Comparison of ENCODE assay signal across 8 cellular contexts in the genomic region with DNA sequence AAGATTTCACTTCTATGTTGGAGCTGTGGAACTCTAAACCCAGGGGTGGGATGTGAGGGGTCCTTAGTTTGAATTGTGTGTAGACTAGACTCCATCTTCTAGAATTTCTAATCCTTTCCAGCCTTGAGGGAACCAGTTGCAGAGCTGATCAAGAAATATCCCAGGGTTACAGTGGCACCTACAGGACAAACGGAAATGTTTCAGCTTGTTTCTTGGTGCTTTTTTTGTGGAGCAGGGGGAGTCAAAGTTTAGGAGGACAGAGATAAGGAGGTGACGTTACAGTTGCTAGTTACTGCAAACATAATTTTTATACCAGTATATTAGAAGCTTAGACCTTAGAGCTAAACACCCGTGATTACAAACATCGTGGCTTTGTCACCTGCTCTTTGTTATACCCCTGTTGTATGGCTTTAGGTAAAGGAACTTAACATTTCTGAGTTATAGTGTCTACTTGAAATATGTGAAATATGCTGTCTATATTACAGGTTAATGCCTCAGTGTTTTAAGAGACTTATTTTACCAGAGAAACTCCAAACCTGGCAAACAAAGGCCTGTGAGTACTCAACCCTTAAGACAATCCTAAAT.
DNase-seq lines count a peak whose midpoint lies in the region; ATAC-seq and TF ChIP-seq lines count a peak whose summit lies in the region.

No MANE protein-coding gene starts in this region.

- H3K4me1 ChIP-seq in OCI-LY3 (ENCODE audit: low read length): peaks cover 11% of the 10 kb centered on the region; the same call in 1 of the 2 replicates
- no peaks in the 10 kb centered on the region for H3K4me1 ChIP-seq in osteoblast (ENCODE audit: insufficient read depth, low read length)

- H3K4me2 ChIP-seq in OCI-LY3 (ENCODE audit: low read length) (no peak overlapping the region), osteoblast (ENCODE audit: insufficient read depth, low read length) (no peak overlapping the region)

- ATAC-seq in HG02759 (IDR thresholded peaks at IDR 0.05; ENCODE audit: unreplicated experiment): peak; percentile 35
- no peak for ATAC-seq in HG03439 (IDR thresholded peaks at IDR 0.05; ENCODE audit: unreplicated experiment)
- ATAC-seq in HG03139 (IDR thresholded peaks at IDR 0.05; ENCODE audit: unreplicated experiment): no peak

- no peak for TF ChIP-seq POLR2A in lower leg skin (IDR thresholded peaks at IDR 0.05)

- H3K27ac ChIP-seq in OCI-LY3 (ENCODE audit: low read length) (no peak overlapping the region), osteoblast (ENCODE audit: low read depth, low read length) (no peak overlapping the region)

- TF ChIP-seq CTCF in OCI-LY3 (IDR thresholded peaks at IDR 0.05; ENCODE audit: low read depth, low read length) (peak; percentile 46), epithelial cell of proximal tubule (conservative IDR thresholded peaks at IDR 0.05; ENCODE audit: low read depth, low read length) (peak; percentile 56), osteoblast (IDR thresholded peaks at IDR 0.05; ENCODE audit: extremely low read depth, low read depth, low read length) (peak; percentile 47), lower leg skin (IDR thresholded peaks at IDR 0.05) (no peak)

- no peak overlapping the region for H3K4me3 ChIP-seq in OCI-LY3 (ENCODE audit: low read length)
- no peak overlapping the region for H3K4me3 ChIP-seq in epithelial cell of proximal tubule (ENCODE audit: low read depth, low read length)
- H3K4me3 ChIP-seq in osteoblast (ENCODE audit: insufficient read depth, low read length): no peak overlapping the region
- no peak overlapping the region for H3K4me3 ChIP-seq in lower leg skin (ENCODE audit: low read depth, poor library complexity, severe bottlenecking)

- H3K79me2 ChIP-seq in OCI-LY3 (ENCODE audit: low read length): no peaks in the 10 kb centered on the region
- H3K79me2 ChIP-seq in osteoblast (ENCODE audit: insufficient read depth, low read length): no peaks in the 10 kb centered on the region

- no peaks in the 10 kb centered on the region for H4K20me1 ChIP-seq in OCI-LY3 (ENCODE audit: insufficient read depth, low read length)
- no peaks in the 10 kb centered on the region for H4K20me1 ChIP-seq in osteoblast (ENCODE audit: insufficient read depth, low read length)

- no peaks in the 10 kb centered on the region for H3K9me3 ChIP-seq in OCI-LY3 (ENCODE audit: insufficient read depth, low read length)
- H3K9me3 ChIP-seq in osteoblast (ENCODE audit: low read depth, low read length): no peaks in the 10 kb centered on the region

- intact Hi-C loops in lower leg skin (cut with DNase I; ENCODE audit: low total_unique reads): loop anchor here (5.0 kb wide), 2 partner anchors 161 to 176 kb away; no protein-coding TSS in a partner anchor

- 33 to 43% methylated on average over 4 of the region's 4 CpGs for WGBS in lower leg skin, 2 donors

- H3K9ac ChIP-seq in OCI-LY3 (ENCODE audit: low read length): no peak overlapping the region

- peak; percentile 32 for DNase-seq in DMS 273 treated with DMSO at 0.1 percent for 48 hours (lab: John Stamatoyannopoulos, UW)
- no peak for DNase-seq in epithelial cell of proximal tubule (ENCODE audit: low read depth)
- DNase-seq in osteoblast (ENCODE audit: insufficient read length, low spot score, missing footprints): no peak
- no peak for DNase-seq in lower leg skin (ENCODE audit: low spot score in 2 of 2)

- H2AFZ ChIP-seq in OCI-LY3 (ENCODE audit: low read depth, low read length): no peak overlapping the region
- no peak overlapping the region for H2AFZ ChIP-seq in osteoblast (ENCODE audit: low read length)

- H3K36me3 ChIP-seq in OCI-LY3 (replicated peaks; ENCODE audit: low read depth, low read length): no peaks in the 10 kb centered on the region
- no peaks in the 10 kb centered on the region for H3K36me3 ChIP-seq in osteoblast (ENCODE audit: insufficient read depth, low read length)

- H3K27me3 ChIP-seq in OCI-LY3 (ENCODE audit: low read depth, low read length) (no peaks in the 10 kb centered on the region), osteoblast (ENCODE audit: insufficient read depth, low read length) (no peaks in the 10 kb centered on the region)

Comparison
In these comparisons a context has a peak if more than half of its experiments do, and no peak if none do; other contexts are left out.
1. CTCF ChIP-seq: peak in OCI-LY3 (single experiment), epithelial cell of proximal tubule (single experiment) and osteoblast (single experiment); none in lower leg skin (0 of 3).